9 cellular contexts compared by ENCODE assay signal in the genomic region with DNA sequence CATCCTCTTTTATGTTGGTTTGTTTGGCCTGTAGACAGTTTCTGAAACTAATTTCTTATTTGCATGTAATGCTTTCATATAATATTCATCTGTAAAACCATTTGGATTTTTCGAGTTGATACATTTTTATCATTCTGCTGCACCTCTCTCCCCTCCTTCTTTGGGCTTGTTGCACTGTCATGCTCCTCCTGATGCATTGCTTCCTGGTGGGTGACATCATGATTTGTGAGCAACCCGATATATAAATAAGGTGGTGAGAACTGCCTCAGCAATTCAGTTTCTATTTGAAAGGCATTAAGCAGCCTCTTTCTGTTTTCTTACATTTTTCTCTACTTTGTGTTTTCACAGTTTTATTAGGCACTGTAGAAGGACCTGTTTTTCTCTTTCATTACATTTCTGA.
DNase-seq lines count a peak whose midpoint lies in the region; ATAC-seq and TF ChIP-seq lines count a peak whose summit lies in the region.
"Had no signal": no experiment of that assay in that cellular context is flagged by ENCODE, and none has a peak within 500 bp of the region (broad histone marks: within the 10 kb centered on the region; RNA-seq: fewer than 3 reads in every experiment).

No MANE protein-coding gene starts in this region.

- no peaks in the 10 kb centered on the region for H3K27me3 Mint-ChIP-seq in activated naive CD8-positive, alpha-beta T cell treated with anti-CD3 and anti-CD28 coated beads, Interleukin-2, amount 10 ng/mL, durations not matched to agents 7 days and 5 days
- no peaks in the 10 kb centered on the region for H3K27me3 Mint-ChIP-seq in activated naive CD8-positive, alpha-beta T cell treated with anti-CD3 and anti-CD28 coated beads for 36 hours
- no peaks in the 10 kb centered on the region for H3K27me3 Mint-ChIP-seq in activated CD8-positive, alpha-beta T cell treated with anti-CD3 and anti-CD28 coated beads for 36 hours
- H3K27me3 Mint-ChIP-seq in type B pancreatic cell, result no peaks in the 10 kb centered on the region
- H3K27me3 Mint-ChIP-seq in progenitor cell of endocrine pancreas, result no peaks in the 10 kb centered on the region

- ATAC-seq in activated naive CD8-positive, alpha-beta T cell treated with anti-CD3 and anti-CD28 coated beads, Interleukin-2, amount 10 ng/mL, durations not matched to agents 7 days and 5 days (ENCODE audit: low read depth), result no peak
- ATAC-seq in HG03060 (IDR thresholded peaks at IDR 0.05; ENCODE audit: low read depth, unreplicated experiment), result peak; percentile 29
- ATAC-seq in activated CD8-positive, alpha-beta T cell treated with anti-CD3 and anti-CD28 coated beads for 36 hours, result peak; percentile 18
- ATAC-seq: stimulated activated naive CD8-positive, alpha-beta T cell treated with anti-CD3 and anti-CD28 coated beads, Interleukin-15, Interleukin-2, amounts not matched to agents 100 U/mL and 50 U/mL, for 24 hours had no signal

- peaks cover 37% of the 10 kb centered on the region for H3K4me1 Mint-ChIP-seq in activated naive CD8-positive, alpha-beta T cell treated with anti-CD3 and anti-CD28 coated beads, Interleukin-2, amount 10 ng/mL, durations not matched to agents 7 days and 5 days
- H3K4me1 Mint-ChIP-seq in activated naive CD8-positive, alpha-beta T cell treated with anti-CD3 and anti-CD28 coated beads for 36 hours, result peaks cover 29% of the 10 kb centered on the region
- peaks cover 44% of the 10 kb centered on the region for H3K4me1 Mint-ChIP-seq in activated CD8-positive, alpha-beta T cell treated with anti-CD3 and anti-CD28 coated beads for 36 hours (ENCODE audit: low read depth)
- H3K4me1 Mint-ChIP-seq in type B pancreatic cell (ENCODE audit: unreplicated experiment), result peaks cover 21% of the 10 kb centered on the region
- peaks cover 7% of the 10 kb centered on the region for H3K4me1 Mint-ChIP-seq in progenitor cell of endocrine pancreas (ENCODE audit: low read depth)

- H3K27ac Mint-ChIP-seq in activated naive CD8-positive, alpha-beta T cell treated with anti-CD3 and anti-CD28 coated beads, Interleukin-2, amount 10 ng/mL, durations not matched to agents 7 days and 5 days, result peak overlapping the region; percentile 52
- H3K27ac Mint-ChIP-seq in activated naive CD8-positive, alpha-beta T cell treated with anti-CD3 and anti-CD28 coated beads for 36 hours, result no peak overlapping the region
- H3K27ac Mint-ChIP-seq in activated CD8-positive, alpha-beta T cell treated with anti-CD3 and anti-CD28 coated beads for 36 hours, result peak overlapping the region; percentile 88
- H3K27ac Mint-ChIP-seq in type B pancreatic cell (peak overlapping the region; percentile 81), progenitor cell of endocrine pancreas (no peak overlapping the region)

- intact Hi-C loops in activated CD8-positive, alpha-beta T cell treated with anti-CD3 and anti-CD28 coated beads for 36 hours (cut with micrococcal nuclease), result no loop called here

- no peak for TF ChIP-seq CTCF in activated CD8-positive, alpha-beta T cell treated with anti-CD3 and anti-CD28 coated beads for 36 hours (IDR thresholded peaks at IDR 0.05)
- TF ChIP-seq CTCF in type B pancreatic cell (conservative IDR thresholded peaks at IDR 0.05) (no peak), progenitor cell of endocrine pancreas (IDR thresholded peaks at IDR 0.05; ENCODE audit: unreplicated experiment) (no peak)

- CTCF ChIA-PET in activated CD8-positive, alpha-beta T cell treated with anti-CD3 and anti-CD28 coated beads for 36 hours (lab: Charles Lee), result no interaction called here

- peak overlapping the region; percentile 11 for H3K4me3 Mint-ChIP-seq in activated naive CD8-positive, alpha-beta T cell treated with anti-CD3 and anti-CD28 coated beads, Interleukin-2, amount 10 ng/mL, durations not matched to agents 7 days and 5 days
- no peak overlapping the region for H3K4me3 Mint-ChIP-seq in activated naive CD8-positive, alpha-beta T cell treated with anti-CD3 and anti-CD28 coated beads for 36 hours
- no peak overlapping the region for H3K4me3 Mint-ChIP-seq in activated CD8-positive, alpha-beta T cell treated with anti-CD3 and anti-CD28 coated beads for 36 hours
- H3K4me3 Mint-ChIP-seq in type B pancreatic cell (peak overlapping the region; percentile 35), progenitor cell of endocrine pancreas (ENCODE audit: low read depth) (no peak overlapping the region)

- no peaks in the 10 kb centered on the region for H3K9me3 Mint-ChIP-seq in activated naive CD8-positive, alpha-beta T cell treated with anti-CD3 and anti-CD28 coated beads, Interleukin-2, amount 10 ng/mL, durations not matched to agents 7 days and 5 days
- no peaks in the 10 kb centered on the region for H3K9me3 Mint-ChIP-seq in activated naive CD8-positive, alpha-beta T cell treated with anti-CD3 and anti-CD28 coated beads for 36 hours
- no peaks in the 10 kb centered on the region for H3K9me3 Mint-ChIP-seq in activated CD8-positive, alpha-beta T cell treated with anti-CD3 and anti-CD28 coated beads for 36 hours
- H3K9me3 Mint-ChIP-seq in type B pancreatic cell, result peaks cover 11% of the 10 kb centered on the region
- H3K9me3 Mint-ChIP-seq in progenitor cell of endocrine pancreas (ENCODE audit: low read depth), result no peaks in the 10 kb centered on the region

- no peak for DNase-seq in activated naive CD8-positive, alpha-beta T cell treated with anti-CD3 and anti-CD28 coated beads, Interleukin-2, amount 10 ng/mL, durations not matched to agents 7 days and 5 days
- DNase-seq in activated naive CD8-positive, alpha-beta T cell treated with anti-CD3 and anti-CD28 coated beads for 36 hours, result no peak
- DNase-seq in activated CD8-positive, alpha-beta T cell treated with anti-CD3 and anti-CD28 coated beads for 36 hours, result peak; percentile 29
- DNase-seq in type B pancreatic cell (ENCODE audit: extremely low spot score, unreplicated experiment) (no peak), progenitor cell of endocrine pancreas (ENCODE audit: low spot score, unreplicated experiment) (no peak), GM19240 (ENCODE audit: insufficient read length, low spot score) (no peak), kidney glomerular epithelial cell (lab: John Stamatoyannopoulos, UW) (no peak)
- DNase-seq: stimulated activated naive CD8-positive, alpha-beta T cell treated with anti-CD3 and anti-CD28 coated beads, Interleukin-15, Interleukin-2, amounts not matched to agents 100 U/mL and 50 U/mL, for 24 hours had no signal

- H3K36me3 Mint-ChIP-seq in activated naive CD8-positive, alpha-beta T cell treated with anti-CD3 and anti-CD28 coated beads, Interleukin-2, amount 10 ng/mL, durations not matched to agents 7 days and 5 days, result peaks cover 3% of the 10 kb centered on the region
- H3K36me3 Mint-ChIP-seq in activated naive CD8-positive, alpha-beta T cell treated with anti-CD3 and anti-CD28 coated beads for 36 hours, result peaks cover 3% of the 10 kb centered on the region
- no peaks in the 10 kb centered on the region for H3K36me3 Mint-ChIP-seq in activated CD8-positive, alpha-beta T cell treated with anti-CD3 and anti-CD28 coated beads for 36 hours (ENCODE audit: low read depth)
- no peaks in the 10 kb centered on the region for H3K36me3 Mint-ChIP-seq in type B pancreatic cell
- H3K36me3 Mint-ChIP-seq in progenitor cell of endocrine pancreas (ENCODE audit: insufficient read depth), result no peaks in the 10 kb centered on the region

- POLR2A ChIA-PET in activated naive CD8-positive, alpha-beta T cell treated with anti-CD3 and anti-CD28 coated beads, Interleukin-2, amount 10 ng/mL, durations not matched to agents 7 days and 5 days (lab: Charles Lee), result no interaction called here
- POLR2A ChIA-PET in activated CD8-positive, alpha-beta T cell treated with anti-CD3 and anti-CD28 coated beads for 36 hours (lab: Charles Lee), result no interaction called here

Comparison
In these comparisons a context has a peak if more than half of its experiments do, and no peak if none do; other contexts are left out.
1. H3K27ac Mint-ChIP-seq: peak in activated naive CD8-positive, alpha-beta T cell treated with anti-CD3 and anti-CD28 coated beads, Interleukin-2, amount 10 ng/mL, durations not matched to agents 7 days and 5 days (single experiment), activated CD8-positive, alpha-beta T cell treated with anti-CD3 and anti-CD28 coated beads for 36 hours (single experiment) and type B pancreatic cell (single experiment); none in activated naive CD8-positive, alpha-beta T cell treated with anti-CD3 and anti-CD28 coated beads for 36 hours (single experiment) and progenitor cell of endocrine pancreas (single experiment).
2. H3K4me3 Mint-ChIP-seq: peak in activated naive CD8-positive, alpha-beta T cell treated with anti-CD3 and anti-CD28 coated beads, Interleukin-2, amount 10 ng/mL, durations not matched to agents 7 days and 5 days (single experiment) and type B pancreatic cell (single experiment); none in activated naive CD8-positive, alpha-beta T cell treated with anti-CD3 and anti-CD28 coated beads for 36 hours (single experiment), activated CD8-positive, alpha-beta T cell treated with anti-CD3 and anti-CD28 coated beads for 36 hours (single experiment) and progenitor cell of endocrine pancreas (single experiment).